29 cellular contexts compared by ENCODE assay signal in the genomic region with DNA sequence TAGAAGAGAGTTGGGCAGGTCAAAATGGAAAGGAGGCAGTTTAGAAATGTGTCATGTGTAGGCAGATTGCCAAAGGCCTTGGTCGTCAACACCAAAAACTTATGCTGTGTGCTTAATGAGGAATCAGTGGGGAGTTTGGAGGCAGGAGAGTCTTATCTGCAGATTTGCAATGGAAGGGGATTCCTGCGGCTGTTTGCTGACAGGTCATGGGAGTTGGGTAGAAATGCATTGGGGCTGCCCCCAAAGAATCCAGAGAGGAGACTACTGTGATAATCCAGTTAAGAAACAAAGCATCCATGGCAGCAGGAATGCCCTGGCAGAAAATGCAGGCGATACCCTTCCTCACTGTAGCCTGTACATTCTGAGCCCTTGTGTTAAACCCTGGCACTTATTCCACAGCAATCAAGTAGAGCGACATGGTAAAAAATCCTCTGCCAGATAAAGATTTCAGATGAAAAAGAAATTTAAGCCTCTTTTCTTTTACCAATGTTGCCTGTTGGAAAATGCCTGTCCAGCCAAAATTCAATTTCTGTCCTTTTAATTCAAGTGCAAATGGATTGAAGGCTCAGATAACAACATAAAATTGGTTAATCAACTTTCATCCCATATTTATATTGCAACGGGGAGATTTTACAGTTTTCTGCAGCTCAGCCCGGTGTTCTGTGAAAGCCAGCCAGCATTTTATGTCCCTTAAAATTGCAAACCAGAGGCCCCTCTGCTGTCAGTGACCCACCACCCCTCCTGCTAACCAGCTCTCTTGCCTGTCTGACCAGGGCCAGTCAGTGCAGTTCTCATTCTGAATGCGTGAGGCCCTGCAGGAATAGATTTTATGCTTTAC.
DNase-seq lines count a peak whose midpoint lies in the region; ATAC-seq and TF ChIP-seq lines count a peak whose summit lies in the region.
"Had no signal": no experiment of that assay in that cellular context is flagged by ENCODE, and none has a peak within 500 bp of the region (broad histone marks: within the 10 kb centered on the region; RNA-seq: fewer than 3 reads in every experiment).

No MANE protein-coding gene starts in this region.

- peak overlapping the region; percentile 73 for H2AFZ ChIP-seq in SK-N-SH (ENCODE audit: low read depth)
- no peak overlapping the region for H2AFZ ChIP-seq in neural progenitor cell (replicated peaks)

- no peaks in the 10 kb centered on the region for H3K36me3 Mint-ChIP-seq in endodermal cell (ENCODE audit: low read depth)
- H3K36me3 Mint-ChIP-seq in neural progenitor cell = no peaks in the 10 kb centered on the region
- H3K36me3 Mint-ChIP-seq: activated naive CD8-positive, alpha-beta T cell had no signal

- H3K36me3 ChIP-seq in SK-N-SH (replicated peaks in 1 of 2; ENCODE audit: control insufficient read depth in 1 of 2, insufficient read depth in 2 of 2, low read length in 1 of 2) (no peaks in the 10 kb centered on the region), endodermal cell (ENCODE audit: control insufficient read depth, insufficient read depth, low read length) (no peaks in the 10 kb centered on the region), neural progenitor cell (no peaks in the 10 kb centered on the region), tibial artery (no peaks in the 10 kb centered on the region), right atrium auricular region (no peaks in the 10 kb centered on the region)
- H3K36me3 ChIP-seq: ascending aorta, BLaER1, MG63, prostate gland, stomach, tibial nerve had no signal

- peak in 1 of 2 experiments; percentile 68; a peak in 2 of 4 replicates for TF ChIP-seq EP300 in SK-N-SH (IDR thresholded peaks at IDR 0.05; ENCODE audit: borderline replicate concordance in 1 of 2, low read depth in 1 of 2, low read length in 1 of 2)

- H3F3A ChIP-seq in SK-N-SH (replicated peaks; ENCODE audit: insufficient read depth) (peaks cover 9% of the 10 kb centered on the region), neural progenitor cell (ENCODE audit: low read depth) (peaks cover 5% of the 10 kb centered on the region)

- no peak for ATAC-seq in GM19455 (IDR thresholded peaks at IDR 0.05; ENCODE audit: unreplicated experiment)
- ATAC-seq: HCT116, K562 had no signal

- intact Hi-C loops in tibial artery (cut with DNase I; ENCODE audit: low total_unique reads) = no loop called here

- WGBS in SK-N-SH (ENCODE audit: low lambda C conversion rate) = 27% methylated on average over 7 of the region's 7 CpGs
- 74 to 83% methylated on average over 4 to 7 of the region's 7 CpGs for WGBS in endodermal cell (ENCODE audit: insufficient coverage in 1 of 2, insufficient read length in 1 of 2), 2 experiments

- DNase-seq in EH (ENCODE audit: low read depth) (peak; percentile 8), SK-N-SH (peak; percentile 51), endodermal cell (peak; percentile 56), neural progenitor cell (ENCODE audit: low spot score) (peak; percentile 55), tibial artery (no peak), AG08395 (ENCODE audit: low spot score) (no peak), right atrium auricular region (ENCODE audit: low spot score) (no peak)
- DNase-seq: ACHN; activated CD4-positive, alpha-beta T cell treated with anti-CD3 and anti-CD28 coated beads for 4 hours; activated effector memory CD4-positive, alpha-beta T cell treated with Interleukin-2 at 50 U/mL for 16 hours; effector CD4-positive, alpha-beta T cell; erythroblast; foreskin melanocyte; mammary epithelial cell; NCI-H1105 treated with DMSO at 0.1 percent for 48 hours; NCI-H1930; stimulated activated CD8-positive, alpha-beta memory T cell treated with anti-CD3 and anti-CD28 coated beads, Interleukin-4, amount 100 ng/mL, for 48 hours; stomach had no signal

- POLR2A ChIA-PET in SK-N-SH (lab: Yijun Ruan, JAX) = interaction anchor here (0.9 kb wide), 1 partner anchor 115 kb away, joined by 3 read pairs; no protein-coding TSS in a partner anchor

- H3K27me3 Mint-ChIP-seq in endodermal cell (ENCODE audit: insufficient read depth) (peaks cover 8% of the 10 kb centered on the region), neural progenitor cell (ENCODE audit: insufficient read depth, low read depth) (peaks cover 10% of the 10 kb centered on the region)
- H3K27me3 Mint-ChIP-seq: activated naive CD8-positive, alpha-beta T cell had no signal

- TF ChIP-seq CTCF in SK-N-SH (IDR thresholded peaks at IDR 0.05) (no peak), endodermal cell (conservative IDR thresholded peaks at IDR 0.05) (no peak), neural progenitor cell (IDR thresholded peaks at IDR 0.05) (no peak), tibial artery (IDR thresholded peaks at IDR 0.05) (no peak), right atrium auricular region (IDR thresholded peaks at IDR 0.05) (no peak)

- H4K20me1 ChIP-seq in SK-N-SH (ENCODE audit: insufficient read depth) (no peaks in the 10 kb centered on the region), neural progenitor cell (ENCODE audit: low read depth) (no peaks in the 10 kb centered on the region)
- H4K20me1 ChIP-seq: BLaER1 had no signal

- H3K27ac Mint-ChIP-seq in endodermal cell = no peak overlapping the region
- H3K27ac Mint-ChIP-seq in neural progenitor cell = peak overlapping the region; percentile 79
- H3K27ac Mint-ChIP-seq: activated naive CD8-positive, alpha-beta T cell; T-helper 2 cell treated with Interferon-gamma antibody and Interleukin-4, amounts not matched to agents 5 μg/mL and 100 μg/mL, for 36 hours had no signal

- no peak overlapping the region for H3K4me2 ChIP-seq in SK-N-SH
- no peak overlapping the region for H3K4me2 ChIP-seq in neural progenitor cell
- H3K4me2 ChIP-seq: BLaER1 had no signal

- H3K9me3 ChIP-seq in SK-N-SH (no peaks in the 10 kb centered on the region), endodermal cell (ENCODE audit: control insufficient read depth, low read length) (no peaks in the 10 kb centered on the region), neural progenitor cell (ENCODE audit: low read depth) (no peaks in the 10 kb centered on the region), tibial artery (no peaks in the 10 kb centered on the region), right atrium auricular region (peaks cover 0 to 3% of the 10 kb centered on the region in 2 donors)
- H3K9me3 ChIP-seq: ascending aorta, BLaER1, MG63, prostate gland, tibial nerve had no signal

- H3K4me1 ChIP-seq in SK-N-SH (ENCODE audit: control insufficient read depth in 1 of 2, insufficient read depth in 2 of 2, low read depth in 1 of 2, low read length in 1 of 2) (peaks cover 0 to 22% of the 10 kb centered on the region in 2 experiments; a peak in 2 of 4 replicates), endodermal cell (ENCODE audit: control insufficient read depth, insufficient read depth, low read length) (peaks cover 8% of the 10 kb centered on the region), neural progenitor cell (peaks cover 19% of the 10 kb centered on the region), tibial artery (no peaks in the 10 kb centered on the region), right atrium auricular region (no peaks in the 10 kb centered on the region)
- H3K4me1 ChIP-seq: ascending aorta, prostate gland, stomach had no signal

- no peaks in the 10 kb centered on the region for H3K9me3 Mint-ChIP-seq in endodermal cell
- H3K9me3 Mint-ChIP-seq in neural progenitor cell = peaks cover 4% of the 10 kb centered on the region
- H3K9me3 Mint-ChIP-seq: T-helper 2 cell treated with Interferon-gamma antibody and Interleukin-4, amounts not matched to agents 5 μg/mL and 100 μg/mL, for 36 hours had no signal

- H3K79me2 ChIP-seq in SK-N-SH (ENCODE audit: insufficient read depth) (no peaks in the 10 kb centered on the region), neural progenitor cell (ENCODE audit: low read depth) (no peaks in the 10 kb centered on the region)

- H3K4me3 ChIP-seq in SK-N-SH (ENCODE audit: low read depth in 2 of 2, low read length in 1 of 2) (no peak overlapping the region), endodermal cell (ENCODE audit: low read length) (no peak overlapping the region), neural progenitor cell (no peak overlapping the region), tibial artery (no peak overlapping the region), right atrium auricular region (no peak overlapping the region)
- H3K4me3 ChIP-seq: ascending aorta, BLaER1, K562, MG63, prostate gland, skin epidermis, stomach, tibial nerve had no signal

- H3K4me3 Mint-ChIP-seq in endodermal cell (no peak overlapping the region), neural progenitor cell (peak overlapping the region; percentile 67)
- H3K4me3 Mint-ChIP-seq: activated naive CD8-positive, alpha-beta T cell; T-helper 2 cell treated with Interferon-gamma antibody and Interleukin-4, amounts not matched to agents 5 μg/mL and 100 μg/mL, for 36 hours had no signal

- H3K4me1 Mint-ChIP-seq in endodermal cell (peaks cover 22% of the 10 kb centered on the region), neural progenitor cell (peaks cover 38% of the 10 kb centered on the region)

- H3K27me3 ChIP-seq in SK-N-SH (ENCODE audit: insufficient read depth) (no peaks in the 10 kb centered on the region), endodermal cell (ENCODE audit: control insufficient read depth, insufficient read depth, low read length, poor library complexity, severe bottlenecking) (no peaks in the 10 kb centered on the region), neural progenitor cell (no peaks in the 10 kb centered on the region), tibial artery (no peaks in the 10 kb centered on the region), right atrium auricular region (no peaks in the 10 kb centered on the region)
- H3K27me3 ChIP-seq: ascending aorta, BLaER1, MG63, stomach, tibial nerve had no signal

- CTCF ChIA-PET in SK-N-SH (lab: Yijun Ruan, JAX) = interaction anchor here (1.4 kb wide), 1 partner anchor 8 kb away, joined by 4 read pairs; no protein-coding TSS in a partner anchor

- H3K27ac ChIP-seq in SK-N-SH (ENCODE audit: low read depth in 2 of 2, low read length in 1 of 2) = peak overlapping the region; percentile 45 to 82
- H3K27ac ChIP-seq in endodermal cell (ENCODE audit: low read depth, low read length) = no peak overlapping the region
- H3K27ac ChIP-seq in neural progenitor cell = no peak overlapping the region
- no peak overlapping the region for H3K27ac ChIP-seq in tibial artery
- H3K27ac ChIP-seq in right atrium auricular region = no peak overlapping the region
- H3K27ac ChIP-seq: ascending aorta, BLaER1, prostate gland, skin epidermis, stomach, tibial nerve had no signal

- no peak overlapping the region for H3K9ac ChIP-seq in SK-N-SH
- H3K9ac ChIP-seq in endodermal cell (ENCODE audit: extremely low read depth, low read length, poor library complexity, severe bottlenecking) = no peak overlapping the region
- H3K9ac ChIP-seq in neural progenitor cell = no peak overlapping the region
- H3K9ac ChIP-seq: BLaER1 had no signal

- no peaks in the 10 kb centered on the region for H3K9me2 ChIP-seq in SK-N-SH

- TF ChIP-seq RAD21 in SK-N-SH (IDR thresholded peaks at IDR 0.05; ENCODE audit: low read length) = peak; percentile 12

TF ChIP-seq in SK-N-SH, 30 proteins besides CTCF, POLR2A, EP300 and RAD21:
- no peak for TF ChIP-seq TEAD4 (IDR thresholded peaks at IDR 0.05; ENCODE audit: borderline replicate concordance, insufficient read depth)
- peak; percentile 78 for TF ChIP-seq GATA2 (CRISPR knock-in tag; IDR thresholded peaks at IDR 0.05)
- peak; percentile 85 for TF ChIP-seq RCOR1 (IDR thresholded peaks at IDR 0.05; ENCODE audit: low read length)

Comparison
In these comparisons a context has a peak if more than half of its experiments do, and no peak if none do; other contexts are left out.
1. DNase-seq: peak in EH (single experiment), SK-N-SH (single experiment), endodermal cell (single experiment) and neural progenitor cell (single experiment); none in tibial artery (0 of 2), AG08395 (single experiment) and right atrium auricular region (single experiment).
2. H3K27ac ChIP-seq: peak in SK-N-SH (2 of 2); none in endodermal cell (single experiment), neural progenitor cell (single experiment), tibial artery (0 of 2) and right atrium auricular region (0 of 2).